Comparison of ENCODE assay signal across 23 cellular contexts in genomic region chr4:86661006-86661405, GRCh38.
DNase-seq lines count a peak whose midpoint lies in the region; ATAC-seq, FAIRE-seq and TF ChIP-seq lines count a peak whose summit lies in the region.
"Had no signal": no experiment of that assay in that cellular context is flagged by ENCODE, and none has a peak within 500 bp of the region (broad histone marks: within the 10 kb centered on the region; RNA-seq: fewer than 3 reads in every experiment).

No MANE protein-coding gene starts in this region.

- intact Hi-C loops in PC-3 (cut with micrococcal nuclease): no loop called here
- intact Hi-C loops in tibial artery (cut with DNase I; ENCODE audit: low total_unique reads): no loop called here

- no TSS peak for BruUV-seq in PC-3 (replicated peaks; lab: Mats Ljungman, UMichigan)

- H3K27ac ChIP-seq in PC-3 (ENCODE audit: low read length): no peak overlapping the region
- no peak overlapping the region for H3K27ac ChIP-seq in astrocyte (ENCODE audit: low read depth, low read length)
- peak overlapping the region; percentile 19 for H3K27ac ChIP-seq in suprapubic skin
- H3K27ac ChIP-seq in tibial artery: no peak overlapping the region
- H3K27ac ChIP-seq: BLaER1, KMS-11 had no signal

- CTCF ChIA-PET in PC-3 (lab: Charles Lee): no interaction called here

- no peaks in the 10 kb centered on the region for H4K20me1 ChIP-seq in PC-3 (ENCODE audit: low read length)
- no peaks in the 10 kb centered on the region for H4K20me1 ChIP-seq in astrocyte (ENCODE audit: insufficient read depth, low read length)
- H4K20me1 ChIP-seq: BLaER1 had no signal

- peaks cover 14% of the 10 kb centered on the region for H3K36me3 Mint-ChIP-seq in astrocyte (ENCODE audit: low read depth, unreplicated experiment)

- no peak overlapping the region for H3K4me3 ChIP-seq in PC-3 (ENCODE audit: low read length)
- H3K4me3 ChIP-seq in astrocyte (ENCODE audit: insufficient read depth, low read depth, low read length): no peak overlapping the region
- H3K4me3 ChIP-seq in fibroblast of villous mesenchyme (ENCODE audit: low read depth, low read length): no peak overlapping the region
- no peak overlapping the region for H3K4me3 ChIP-seq in suprapubic skin
- no peak overlapping the region for H3K4me3 ChIP-seq in tibial artery
- H3K4me3 ChIP-seq in H7 (ENCODE audit: insufficient read depth, low read depth, low read length): no peak overlapping the region
- H3K4me3 ChIP-seq: BLaER1, GM12878, HAP-1 had no signal

- DNase-seq in PC-3 (peak; percentile 54), astrocyte (ENCODE audit: low read depth) (no peak), fibroblast of villous mesenchyme (ENCODE audit: low read depth) (peak; percentile 8), suprapubic skin (ENCODE audit: low spot score in 2 of 2) (no peak), tibial artery (no peak), H7 (no peak)
- DNase-seq in stimulated activated CD4-positive, alpha-beta T cell treated with anti-CD3 and anti-CD28 coated beads, Interleukin-15, amount 100 ng/mL, for 24 hours: no peak
- DNase-seq: ACHN; CD4-positive, alpha-beta T cell; COR-L47; DMS 273 treated with DMSO at 0.1 percent for 48 hours; DND-41; IMR-90; NCI-H1694 treated with DMSO at 0.1 percent for 48 hours; NCI-H2081 treated with DMSO at 0.1 percent for 48 hours; NCI-H2171 treated with DMSO at 0.1 percent for 48 hours; NCI-H446; NCI-H526; SHP77 had no signal

- no peaks in the 10 kb centered on the region for H3F3A ChIP-seq in PC-3 (ENCODE audit: low read length, unreplicated experiment)

- H3K27ac Mint-ChIP-seq in astrocyte (ENCODE audit: unreplicated experiment): no peak overlapping the region
- H3K27ac Mint-ChIP-seq: CD4-positive, alpha-beta T cell had no signal

- H3K4me1 Mint-ChIP-seq in astrocyte (ENCODE audit: low read depth, unreplicated experiment): peaks cover 24% of the 10 kb centered on the region

- H3K9me3 Mint-ChIP-seq in astrocyte (ENCODE audit: unreplicated experiment): peaks cover 3% of the 10 kb centered on the region
- H3K9me3 Mint-ChIP-seq: CD4-positive, alpha-beta T cell had no signal

- no peaks in the 10 kb centered on the region for H3K27me3 Mint-ChIP-seq in astrocyte (ENCODE audit: low read depth, unreplicated experiment)

- H3K4me2 ChIP-seq in PC-3 (ENCODE audit: low read length): no peak overlapping the region
- H3K4me2 ChIP-seq in astrocyte (ENCODE audit: low read length): no peak overlapping the region
- H3K4me2 ChIP-seq: BLaER1, KMS-11 had no signal

- H3K36me3 ChIP-seq in PC-3 (ENCODE audit: low read depth, low read length) (no peaks in the 10 kb centered on the region), astrocyte (ENCODE audit: insufficient read depth, low read length) (no peaks in the 10 kb centered on the region), suprapubic skin (peaks cover 2% of the 10 kb centered on the region), tibial artery (peaks cover 0 to 2% (median 0%) of the 10 kb centered on the region in 3 donors), H7 (replicated peaks; ENCODE audit: control insufficient read depth, insufficient read depth, low read length) (peaks cover 1% of the 10 kb centered on the region; the same call in 1 of the 2 replicates)
- H3K36me3 ChIP-seq: BLaER1, HAP-1 had no signal

- H3K79me2 ChIP-seq in PC-3 (ENCODE audit: low read length) (no peaks in the 10 kb centered on the region), astrocyte (ENCODE audit: insufficient read depth, low read length) (no peaks in the 10 kb centered on the region)

- H3K9ac ChIP-seq in PC-3 (ENCODE audit: low read length) (no peak overlapping the region), astrocyte (ENCODE audit: low read length) (no peak overlapping the region)
- H3K9ac ChIP-seq: BLaER1, KMS-11 had no signal

- H3K4me3 Mint-ChIP-seq in astrocyte (ENCODE audit: unreplicated experiment): no peak overlapping the region
- H3K4me3 Mint-ChIP-seq: CD4-positive, alpha-beta T cell had no signal

- peak; percentile 86 for ATAC-seq in PC-3
- ATAC-seq: GM12878 had no signal

- POLR2A ChIA-PET in PC-3 (lab: Charles Lee; ENCODE audit: unreplicated experiment): interaction anchor here (0.6 kb wide), 1 partner anchor 112 kb away, joined by 4 read pairs; no protein-coding TSS in a partner anchor

- no peak for TF ChIP-seq POLR2A in suprapubic skin (IDR thresholded peaks at IDR 0.05)

- H2AFZ ChIP-seq in PC-3 (ENCODE audit: low read length) (no peak overlapping the region), astrocyte (ENCODE audit: low read depth, low read length) (no peak overlapping the region)

- no peak for TF ChIP-seq EP300 in suprapubic skin (IDR thresholded peaks at IDR 0.05)

- no peaks in the 10 kb centered on the region for H3K9me2 ChIP-seq in PC-3 (replicated peaks; ENCODE audit: low read length)

- H3K27me3 ChIP-seq in PC-3 (ENCODE audit: low read length) (no peaks in the 10 kb centered on the region), astrocyte (ENCODE audit: insufficient read depth, low read length) (no peaks in the 10 kb centered on the region), suprapubic skin (no peaks in the 10 kb centered on the region), tibial artery (no peaks in the 10 kb centered on the region), H7 (ENCODE audit: control insufficient read depth, insufficient read depth, low read length) (no peaks in the 10 kb centered on the region)
- H3K27me3 ChIP-seq: BLaER1 had no signal

- TF ChIP-seq CTCF in PC-3 (conservative IDR thresholded peaks at IDR 0.05; ENCODE audit: low read depth, low read length): no peak
- no peak for TF ChIP-seq CTCF in astrocyte (IDR thresholded peaks at IDR 0.05; ENCODE audit: insufficient read depth, low read depth, low read length)
- TF ChIP-seq CTCF in fibroblast of villous mesenchyme (IDR thresholded peaks at IDR 0.05; ENCODE audit: insufficient read depth, low read depth, low read length): no peak
- TF ChIP-seq CTCF in suprapubic skin (IDR thresholded peaks at IDR 0.05): no peak
- TF ChIP-seq CTCF in tibial artery (IDR thresholded peaks at IDR 0.05): no peak

- H3K9me3 ChIP-seq in PC-3 (ENCODE audit: low read length) (no peaks in the 10 kb centered on the region), astrocyte (ENCODE audit: insufficient read depth, low read depth, low read length) (no peaks in the 10 kb centered on the region), suprapubic skin (no peaks in the 10 kb centered on the region), tibial artery (no peaks in the 10 kb centered on the region)
- H3K9me3 ChIP-seq: HAP-1 had no signal

- FAIRE-seq in astrocyte (lab: Jason Lieb, UNC): peak; percentile 58
- FAIRE-seq: GM12878 had no signal

- H3K4me1 ChIP-seq in PC-3 (ENCODE audit: insufficient read depth, low read length): peaks cover 13% of the 10 kb centered on the region
- H3K4me1 ChIP-seq in astrocyte (ENCODE audit: insufficient read depth, low read length): peaks cover 7% of the 10 kb centered on the region
- H3K4me1 ChIP-seq in suprapubic skin: peaks cover 25% of the 10 kb centered on the region
- H3K4me1 ChIP-seq in tibial artery: no peaks in the 10 kb centered on the region
- H3K4me1 ChIP-seq: BLaER1, HAP-1 had no signal

Comparison
In these comparisons a context has a peak if more than half of its experiments do, and no peak if none do; other contexts are left out.
1. DNase-seq: peak in PC-3 (single experiment) and fibroblast of villous mesenchyme (single experiment); none in astrocyte (single experiment), suprapubic skin (0 of 2), tibial artery (0 of 2), stimulated activated CD4-positive, alpha-beta T cell treated with anti-CD3 and anti-CD28 coated beads, Interleukin-15, amount 100 ng/mL, for 24 hours (single experiment) and H7 (single experiment).